Comparison of ENCODE assay signal across 2 cellular contexts in the genomic region with DNA sequence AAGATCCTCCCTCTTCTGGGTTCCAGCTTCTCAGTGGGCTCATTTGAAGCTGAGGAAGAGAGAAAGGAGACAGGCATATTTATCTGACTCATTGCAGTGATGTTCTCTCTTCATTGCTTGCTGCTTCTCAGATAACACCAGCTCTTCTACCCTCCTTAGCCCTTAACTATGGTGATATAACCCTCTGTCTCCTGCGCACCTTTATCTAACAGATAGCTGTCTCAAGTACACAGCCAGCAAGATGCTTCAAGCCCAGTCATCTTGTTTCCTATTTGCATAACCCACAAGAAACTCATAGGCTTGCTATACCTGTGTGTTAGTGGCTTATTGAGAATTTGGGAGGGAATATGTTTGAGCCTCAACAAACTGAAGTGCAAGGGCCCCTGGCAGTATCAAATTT.
A peak's percentile ranks its signal among the peaks of the same experiment; 100 is the strongest.
TF ChIP-seq lines count a peak whose summit lies in the region.

No MANE protein-coding gene starts in this region.

TF ChIP-seq in HCT116, 20 proteins besides CTCF, POLR2A, EP300 and RAD21 (continued from another document):
- TF ChIP-seq ELF1 (IDR thresholded peaks at IDR 0.05; ENCODE audit: borderline replicate concordance, low read depth) (no peak), ZBTB33 (IDR thresholded peaks at IDR 0.05; ENCODE audit: extremely low read depth, insufficient replicate concordance, low read length) (no peak), POLR2AphosphoS5 (IDR thresholded peaks at IDR 0.05; ENCODE audit: low read depth, low read length) (no peak), SIN3A (IDR thresholded peaks at IDR 0.05; ENCODE audit: low read depth) (no peak), EZH2phosphoT487 (IDR thresholded peaks at IDR 0.05; ENCODE audit: borderline replicate concordance) (no peak), SRF (IDR thresholded peaks at IDR 0.05; ENCODE audit: low read depth) (no peak)
- TF ChIP-seq, protein P1, sequence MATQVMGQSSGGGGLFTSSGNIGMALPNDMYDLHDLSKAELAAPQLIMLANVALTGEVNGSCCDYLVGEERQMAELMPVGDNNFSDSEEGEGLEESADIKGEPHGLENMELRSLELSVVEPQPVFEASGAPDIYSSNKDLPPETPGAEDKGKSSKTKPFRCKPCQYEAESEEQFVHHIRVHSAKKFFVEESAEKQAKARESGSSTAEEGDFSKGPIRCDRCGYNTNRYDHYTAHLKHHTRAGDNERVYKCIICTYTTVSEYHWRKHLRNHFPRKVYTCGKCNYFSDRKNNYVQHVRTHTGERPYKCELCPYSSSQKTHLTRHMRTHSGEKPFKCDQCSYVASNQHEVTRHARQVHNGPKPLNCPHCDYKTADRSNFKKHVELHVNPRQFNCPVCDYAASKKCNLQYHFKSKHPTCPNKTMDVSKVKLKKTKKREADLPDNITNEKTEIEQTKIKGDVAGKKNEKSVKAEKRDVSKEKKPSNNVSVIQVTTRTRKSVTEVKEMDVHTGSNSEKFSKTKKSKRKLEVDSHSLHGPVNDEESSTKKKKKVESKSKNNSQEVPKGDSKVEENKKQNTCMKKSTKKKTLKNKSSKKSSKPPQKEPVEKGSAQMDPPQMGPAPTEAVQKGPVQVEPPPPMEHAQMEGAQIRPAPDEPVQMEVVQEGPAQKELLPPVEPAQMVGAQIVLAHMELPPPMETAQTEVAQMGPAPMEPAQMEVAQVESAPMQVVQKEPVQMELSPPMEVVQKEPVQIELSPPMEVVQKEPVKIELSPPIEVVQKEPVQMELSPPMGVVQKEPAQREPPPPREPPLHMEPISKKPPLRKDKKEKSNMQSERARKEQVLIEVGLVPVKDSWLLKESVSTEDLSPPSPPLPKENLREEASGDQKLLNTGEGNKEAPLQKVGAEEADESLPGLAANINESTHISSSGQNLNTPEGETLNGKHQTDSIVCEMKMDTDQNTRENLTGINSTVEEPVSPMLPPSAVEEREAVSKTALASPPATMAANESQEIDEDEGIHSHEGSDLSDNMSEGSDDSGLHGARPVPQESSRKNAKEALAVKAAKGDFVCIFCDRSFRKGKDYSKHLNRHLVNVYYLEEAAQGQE (IDR thresholded peaks at IDR 0.05; ENCODE audit: low read depth), result no peak

TF ChIP-seq in SK-N-SH, 30 proteins besides CTCF, POLR2A, EP300 and RAD21 (continued from another document):
- TF ChIP-seq, protein P2, sequence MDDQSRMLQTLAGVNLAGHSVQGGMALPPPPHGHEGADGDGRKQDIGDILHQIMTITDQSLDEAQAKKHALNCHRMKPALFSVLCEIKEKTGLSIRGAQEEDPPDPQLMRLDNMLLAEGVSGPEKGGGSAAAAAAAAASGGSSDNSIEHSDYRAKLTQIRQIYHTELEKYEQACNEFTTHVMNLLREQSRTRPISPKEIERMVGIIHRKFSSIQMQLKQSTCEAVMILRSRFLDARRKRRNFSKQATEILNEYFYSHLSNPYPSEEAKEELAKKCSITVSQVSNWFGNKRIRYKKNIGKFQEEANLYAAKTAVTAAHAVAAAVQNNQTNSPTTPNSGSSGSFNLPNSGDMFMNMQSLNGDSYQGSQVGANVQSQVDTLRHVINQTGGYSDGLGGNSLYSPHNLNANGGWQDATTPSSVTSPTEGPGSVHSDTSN (IDR thresholded peaks at IDR 0.05), result no peak
- peak; percentile 31; the same call in 1 of the 2 replicates for TF ChIP-seq SIN3A (IDR thresholded peaks at IDR 0.05; ENCODE audit: borderline replicate concordance, low read depth, low read length)
